ENCODE assay signal across 8 cellular contexts in the genomic region with DNA sequence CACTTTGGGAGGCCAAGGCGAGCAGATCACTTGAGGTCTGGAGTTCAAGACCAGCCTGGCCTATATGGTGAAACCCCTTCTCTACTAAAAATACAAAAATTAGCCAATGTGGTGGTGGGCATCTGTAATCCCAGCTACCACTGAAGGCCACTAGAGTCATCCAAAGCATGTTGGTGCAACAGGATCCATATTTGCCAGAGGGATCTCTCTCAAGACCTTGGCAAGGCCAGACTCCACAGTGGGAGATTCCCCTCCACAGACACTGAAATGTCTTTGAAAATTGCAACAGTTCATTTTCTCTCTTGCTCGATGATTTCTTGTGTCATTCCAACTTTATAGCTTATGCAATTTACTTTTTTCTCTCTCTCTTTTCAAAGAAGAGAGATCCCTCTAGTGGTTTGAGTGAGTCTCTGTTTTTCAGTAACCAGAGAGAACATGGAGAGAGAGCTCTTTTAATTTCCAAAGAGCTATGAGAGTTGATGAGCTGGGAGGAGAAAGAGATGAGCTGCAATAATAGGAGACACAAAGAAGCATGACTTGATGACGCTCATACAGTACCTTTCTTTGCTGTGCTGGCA.
DNase-seq lines count a peak whose midpoint lies in the region; FAIRE-seq and TF ChIP-seq lines count a peak whose summit lies in the region.

No MANE protein-coding gene starts in this region.

- peak; percentile 33 for FAIRE-seq in TTC549 (lab: Jason Lieb, UNC)

- no peaks in the 10 kb centered on the region for H3K4me1 ChIP-seq in neuronal stem cell (ENCODE audit: control insufficient read depth in 2 of 2, insufficient read depth in 1 of 2, low read depth in 1 of 2, low read length in 2 of 2)

- H3K27ac Mint-ChIP-seq in immature natural killer cell, result no peak overlapping the region
- no peak overlapping the region for H3K27ac Mint-ChIP-seq in activated T-cell treated with anti-CD3 and anti-CD28 coated beads, Interleukin-2, amount 50 U/mL, for 24 hours
- no peak overlapping the region for H3K27ac Mint-ChIP-seq in activated T-helper 2 cell treated with anti-CD3 and anti-CD28 coated beads, Interferon-gamma antibody, Interleukin-2, Interleukin-4, amounts not matched to agents 10 μg/mL and 5 μg/mL and 100 μg/mL, durations not matched to agents 14 hours and 24 hours and 36 hours

- H3K9me3 ChIP-seq in neuronal stem cell (replicated peaks in 1 of 2; ENCODE audit: control insufficient read depth in 2 of 2, insufficient read depth in 1 of 2, low read depth in 1 of 2, low read length in 2 of 2), result no peaks in the 10 kb centered on the region

- 0 out of 2 replicates have a peak, but pooled peaks have one; percentile 9 for TF ChIP-seq CTCF in GM12875 (IDR thresholded peaks at IDR 0.05; ENCODE audit: borderline replicate concordance, insufficient read depth, low read depth, low read length)

- H4K8ac ChIP-seq in neuronal stem cell (ENCODE audit: low read depth, low read length), result no peak overlapping the region

- peaks cover 0 to 2% (median 0%) of the 10 kb centered on the region in 6 donors for H3K9me3 Mint-ChIP-seq in immature natural killer cell
- H3K9me3 Mint-ChIP-seq in activated T-cell treated with anti-CD3 and anti-CD28 coated beads, Interleukin-2, amount 50 U/mL, for 24 hours, result no peaks in the 10 kb centered on the region
- H3K9me3 Mint-ChIP-seq in activated T-helper 2 cell treated with anti-CD3 and anti-CD28 coated beads, Interferon-gamma antibody, Interleukin-2, Interleukin-4, amounts not matched to agents 10 μg/mL and 5 μg/mL and 100 μg/mL, durations not matched to agents 14 hours and 24 hours and 36 hours, result no peaks in the 10 kb centered on the region

- no peak overlapping the region for H3K27ac ChIP-seq in neuronal stem cell (replicated peaks; ENCODE audit: low read length)

- no peak overlapping the region for H2BK120ac ChIP-seq in neuronal stem cell (ENCODE audit: low read depth, low read length)

- no peak overlapping the region for H3K14ac ChIP-seq in neuronal stem cell (ENCODE audit: low read length)

- peaks cover 0 to 1% of the 10 kb centered on the region in 2 donors for H3K4me1 Mint-ChIP-seq in immature natural killer cell
- H3K4me1 Mint-ChIP-seq in activated T-cell treated with anti-CD3 and anti-CD28 coated beads, Interleukin-2, amount 50 U/mL, for 24 hours (ENCODE audit: low read depth), result peaks cover 13% of the 10 kb centered on the region
- no peaks in the 10 kb centered on the region for H3K4me1 Mint-ChIP-seq in activated T-helper 2 cell treated with anti-CD3 and anti-CD28 coated beads, Interferon-gamma antibody, Interleukin-2, Interleukin-4, amounts not matched to agents 10 μg/mL and 5 μg/mL and 100 μg/mL, durations not matched to agents 14 hours and 24 hours and 36 hours (ENCODE audit: low read depth)

- H3K27me3 Mint-ChIP-seq in immature natural killer cell (ENCODE audit: low read depth in 3 of 3), result peaks cover 0 to 2% (median 0%) of the 10 kb centered on the region in 3 donors
- H3K27me3 Mint-ChIP-seq in activated T-cell treated with anti-CD3 and anti-CD28 coated beads, Interleukin-2, amount 50 U/mL, for 24 hours, result no peaks in the 10 kb centered on the region
- peaks cover 7% of the 10 kb centered on the region for H3K27me3 Mint-ChIP-seq in activated T-helper 2 cell treated with anti-CD3 and anti-CD28 coated beads, Interferon-gamma antibody, Interleukin-2, Interleukin-4, amounts not matched to agents 10 μg/mL and 5 μg/mL and 100 μg/mL, durations not matched to agents 14 hours and 24 hours and 36 hours (ENCODE audit: low read depth)

- H3K36me3 ChIP-seq in neuronal stem cell (replicated peaks in 1 of 2; ENCODE audit: control insufficient read depth in 2 of 2, insufficient read depth in 2 of 2, low read length in 2 of 2), result no peaks in the 10 kb centered on the region

- no peak overlapping the region for H3K4ac ChIP-seq in neuronal stem cell (ENCODE audit: low read length)

- no peak overlapping the region for H2AK5ac ChIP-seq in neuronal stem cell (ENCODE audit: low read depth, low read length)

- intact Hi-C loops in activated T-helper 2 cell treated with anti-CD3 and anti-CD28 coated beads, Interferon-gamma antibody, Interleukin-2, Interleukin-4, amounts not matched to agents 10 μg/mL and 5 μg/mL and 100 μg/mL, durations not matched to agents 14 hours and 24 hours and 36 hours (cut with micrococcal nuclease), result no loop called here

- H3K18ac ChIP-seq in neuronal stem cell (ENCODE audit: low read length), result no peak overlapping the region

- H3K4me3 Mint-ChIP-seq in immature natural killer cell, result no peak overlapping the region
- H3K4me3 Mint-ChIP-seq in activated T-cell treated with anti-CD3 and anti-CD28 coated beads, Interleukin-2, amount 50 U/mL, for 24 hours, result no peak overlapping the region
- no peak overlapping the region for H3K4me3 Mint-ChIP-seq in activated T-helper 2 cell treated with anti-CD3 and anti-CD28 coated beads, Interferon-gamma antibody, Interleukin-2, Interleukin-4, amounts not matched to agents 10 μg/mL and 5 μg/mL and 100 μg/mL, durations not matched to agents 14 hours and 24 hours and 36 hours (ENCODE audit: low read depth)

- H3K4me3 ChIP-seq in GM12875 (ENCODE audit: low read depth, low read length) (no peak overlapping the region), neuronal stem cell (ENCODE audit: low read length in 2 of 2) (no peak overlapping the region)

- H3K36me3 Mint-ChIP-seq in immature natural killer cell, result no peaks in the 10 kb centered on the region
- no peaks in the 10 kb centered on the region for H3K36me3 Mint-ChIP-seq in activated T-cell treated with anti-CD3 and anti-CD28 coated beads, Interleukin-2, amount 50 U/mL, for 24 hours (ENCODE audit: low read depth)
- H3K36me3 Mint-ChIP-seq in activated T-helper 2 cell treated with anti-CD3 and anti-CD28 coated beads, Interferon-gamma antibody, Interleukin-2, Interleukin-4, amounts not matched to agents 10 μg/mL and 5 μg/mL and 100 μg/mL, durations not matched to agents 14 hours and 24 hours and 36 hours (ENCODE audit: low read depth), result no peaks in the 10 kb centered on the region

- no peak overlapping the region for H3K9ac ChIP-seq in neuronal stem cell (ENCODE audit: low read depth, low read length, poor library complexity)

- WGBS in neuronal stem cell (ENCODE audit: extremely low coverage in 2 of 2, insufficient read length in 2 of 2, insufficient replicate concordance in 1 of 2), 2 donors, result no CpG with 5 or more reads among the region's 3 CpGs

- in situ Hi-C loops in ACHN (cut with HindIII; ENCODE audit: low pct_ligation_motif_present, low pct_unique_long_range_greater_than_20kb, low sequenced_read_pairs), result no loop called here

- H3K27me3 ChIP-seq in neuronal stem cell (ENCODE audit: control insufficient read depth in 3 of 3, insufficient read depth in 3 of 3, low read depth in 1 of 3, low read length in 3 of 3), result peaks cover 0 to 4% (median 0%) of the 10 kb centered on the region in 3 experiments

- H3K4me2 ChIP-seq in neuronal stem cell (ENCODE audit: insufficient read depth, low read length, poor library complexity, severe bottlenecking), result no peak overlapping the region

- no peak overlapping the region for H2BK12ac ChIP-seq in neuronal stem cell (ENCODE audit: low read length)

- no peaks in the 10 kb centered on the region for H3K79me1 ChIP-seq in neuronal stem cell (ENCODE audit: low read depth, low read length)

- no peak overlapping the region for H2BK5ac ChIP-seq in neuronal stem cell (ENCODE audit: low read length)

- no peak overlapping the region for H3K23ac ChIP-seq in neuronal stem cell (ENCODE audit: low read depth, low read length, poor library complexity)

- no peak overlapping the region for H2BK15ac ChIP-seq in neuronal stem cell (ENCODE audit: low read length)

- no peak overlapping the region for H2AFZ ChIP-seq in neuronal stem cell (ENCODE audit: low read length)

- peak; percentile 14 for DNase-seq in ACHN
- DNase-seq in immature natural killer cell, result peak in 2 of 3 donors; percentile 4 to 7
- DNase-seq in mucosa of gallbladder (ENCODE audit: low spot score), result no peak
- no peak for DNase-seq in activated T-cell treated with anti-CD3 and anti-CD28 coated beads, Interleukin-2, amount 50 U/mL, for 24 hours
- DNase-seq in activated T-helper 2 cell treated with anti-CD3 and anti-CD28 coated beads, Interferon-gamma antibody, Interleukin-2, Interleukin-4, amounts not matched to agents 10 μg/mL and 5 μg/mL and 100 μg/mL, durations not matched to agents 14 hours and 24 hours and 36 hours (ENCODE audit: low spot score), result no peak
- no peak for DNase-seq in neuronal stem cell (ENCODE audit: low spot score)

- H4K91ac ChIP-seq in neuronal stem cell (ENCODE audit: low read depth, low read length, poor library complexity), result no peak overlapping the region

Comparison
In these comparisons a context has a peak if more than half of its experiments do, and no peak if none do; other contexts are left out.
1. DNase-seq: peak in ACHN (single experiment) and immature natural killer cell (2 of 3); none in mucosa of gallbladder (single experiment), activated T-cell treated with anti-CD3 and anti-CD28 coated beads, Interleukin-2, amount 50 U/mL, for 24 hours (single experiment), activated T-helper 2 cell treated with anti-CD3 and anti-CD28 coated beads, Interferon-gamma antibody, Interleukin-2, Interleukin-4, amounts not matched to agents 10 μg/mL and 5 μg/mL and 100 μg/mL, durations not matched to agents 14 hours and 24 hours and 36 hours (single experiment) and neuronal stem cell (single experiment).